In the genomic region with DNA sequence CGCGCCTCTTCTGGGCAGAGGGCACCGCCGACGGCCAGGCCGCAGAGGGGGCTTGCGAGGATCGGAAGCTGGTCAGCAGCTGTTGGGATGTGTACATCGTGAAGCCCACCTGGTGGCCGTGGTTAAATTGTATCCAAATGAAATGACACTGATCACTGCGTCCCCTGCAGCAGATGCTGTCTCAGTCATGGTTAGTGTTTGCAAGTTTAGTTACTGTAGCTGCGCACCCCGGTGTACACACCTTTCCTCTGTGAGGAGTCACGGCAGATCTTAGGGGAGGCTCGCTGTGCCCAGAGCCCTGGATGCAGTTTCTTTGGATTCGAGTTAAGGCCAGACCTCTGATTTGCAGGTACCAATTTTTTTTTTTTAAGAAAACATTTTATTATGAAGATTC, we compare ENCODE assay signal across 8 cellular contexts. TPM values are rescaled to one million over a fixed set of nuclear protein-coding genes. Genes with fewer than 3 reads are reported as not detected.
DNase-seq lines count a peak whose midpoint lies in the region; ATAC-seq and TF ChIP-seq lines count a peak whose summit lies in the region.

No MANE protein-coding gene starts in this region.

- TF ChIP-seq CTCF in A673 (conservative IDR thresholded peaks at IDR 0.05; ENCODE audit: low read depth, low read length), result no peak
- no peak for TF ChIP-seq CTCF in cardiac fibroblast (IDR thresholded peaks at IDR 0.05; ENCODE audit: low read depth, low read length)
- no peak for TF ChIP-seq CTCF in lower lobe of right lung (IDR thresholded peaks at IDR 0.05)
- TF ChIP-seq CTCF in uterus (IDR thresholded peaks at IDR 0.05), result no peak

- intact Hi-C loops in A673 (cut with micrococcal nuclease; ENCODE audit: unreplicated experiment), result no loop called here
- intact Hi-C loops in lower lobe of right lung (cut with DNase I), result no loop called here
- intact Hi-C loops in uterus (cut with DNase I; ENCODE audit: low total_unique reads), result no loop called here

- H3K9me3 ChIP-seq in A673 (ENCODE audit: low read depth, low read length, poor library complexity, severe bottlenecking), result no peaks in the 10 kb centered on the region
- no peaks in the 10 kb centered on the region for H3K9me3 ChIP-seq in lower lobe of right lung
- H3K9me3 ChIP-seq in uterus, result no peaks in the 10 kb centered on the region

- H3K27me3 ChIP-seq in A673 (replicated peaks; ENCODE audit: insufficient read depth, low read depth, low read length, poor library complexity) (no peaks in the 10 kb centered on the region), lower lobe of right lung (ENCODE audit: low read depth) (no peaks in the 10 kb centered on the region), uterus (no peaks in the 10 kb centered on the region)

- CTCF ChIA-PET in A673 (lab: Charles Lee), result no interaction called here

- ATAC-seq in GM19438 (IDR thresholded peaks at IDR 0.05; ENCODE audit: low read depth, unreplicated experiment) (peak; percentile 6), lower lobe of right lung (peak; percentile 4 to 5), HG03469 (IDR thresholded peaks at IDR 0.05; ENCODE audit: unreplicated experiment) (no peak)

- POLR2A ChIA-PET in A673 (lab: Charles Lee; ENCODE audit: low non-redundant PET), result no interaction called here

- H3K27ac ChIP-seq in A673 (ENCODE audit: low read depth, low read length, poor library complexity, severe bottlenecking) (peak overlapping the region; percentile 88), lower lobe of right lung (peak overlapping the region; percentile 87), uterus (peak overlapping the region; percentile 69 to 81)

- H3K4me1 ChIP-seq in A673 (ENCODE audit: insufficient read depth, low read length, poor library complexity, severe bottlenecking) (peaks cover 4% of the 10 kb centered on the region), lower lobe of right lung (peaks cover 39% of the 10 kb centered on the region), uterus (peaks cover 3% of the 10 kb centered on the region in 2 donors)

- no TSS peak for BruUV-seq in A673 (replicated peaks; lab: Mats Ljungman, UMichigan)

- DNase-seq in A673 (ENCODE audit: low spot score) (peak; percentile 5), M059J (ENCODE audit: low read depth) (peak; percentile 27), cardiac fibroblast (ENCODE audit: low read depth in 2 of 2) (no peak), lower lobe of right lung (no peak), uterus (no peak), T-helper 9 cell (no peak)

- H3K36me3 ChIP-seq in A673 (ENCODE audit: insufficient read depth, low read length, poor library complexity, severe bottlenecking), result peaks cover 6% of the 10 kb centered on the region
- H3K36me3 ChIP-seq in lower lobe of right lung, result peaks cover 7% of the 10 kb centered on the region
- H3K36me3 ChIP-seq in uterus, result no peaks in the 10 kb centered on the region

- TF ChIP-seq POLR2A in uterus (IDR thresholded peaks at IDR 0.05), result no peak

- H3K4me3 ChIP-seq in A673 (ENCODE audit: low read depth, low read length, poor library complexity, severe bottlenecking) (peak overlapping the region; percentile 99), cardiac fibroblast (replicated peaks in 1 of 2; ENCODE audit: low read depth in 2 of 2, low read length in 2 of 2) (peak overlapping the region; percentile 87 to 94), lower lobe of right lung (peak overlapping the region; percentile 96), uterus (peak overlapping the region; percentile 59 to 94)

RNA-seq across cellular contexts. Expression of a gene that starts 0.7 kb away (rescaled TPM):
- 78.4 and 82.6 TPM in 2 replicates for total RNA-seq in A673 (2021)
- total RNA-seq in M059J (2014; rRNA removed; shearing (Covaris generic)), result 103 and 135 TPM in 2 replicates
- 69.8 TPM for total RNA-seq in lower lobe of right lung
- 10 to 100 TPM; 24.7 to 55.7 (median 35.2) TPM for total RNA-seq in uterus

RNA-seq across cellular contexts. Expression of a gene that starts 34.4 kb away (rescaled TPM):
- total RNA-seq in A673 (2021) (25.1 and 26.8 TPM in 2 replicates), lower lobe of right lung (20.4 TPM), uterus (10 to 100 TPM; 21.8 to 58.4 (median 38.4) TPM)
- total RNA-seq in M059J (2014; rRNA removed; shearing (Covaris generic)), result 32.7 and 44.2 TPM in 2 replicates

RNA-seq across cellular contexts. Expression of a gene that starts 34.5 kb away (rescaled TPM):
- not detected in 2 replicates for total RNA-seq in A673 (2021)
- 1.3 TPM in 1 of 2 replicates, not detected in the other for total RNA-seq in M059J (2014; rRNA removed; shearing (Covaris generic))
- 8.6 TPM for total RNA-seq in lower lobe of right lung
- 1 to 10 TPM in 3 of 4 donors, not detected in 1; 3.0 to 8.2 (median 7.5) TPM for total RNA-seq in uterus

Comparison
In these comparisons a context has a peak if more than half of its experiments do, and no peak if none do; other contexts are left out.
1. DNase-seq: peak in A673 (single experiment) and M059J (single experiment); none in cardiac fibroblast (0 of 2), lower lobe of right lung (single experiment), uterus (0 of 2) and T-helper 9 cell (single experiment).
2. Peak in every context shown above with its lines, with median percentiles within 50 percentile points of each other: H3K27ac ChIP-seq and H3K4me3 ChIP-seq.